33 cellular contexts compared by ENCODE assay signal in the genomic region with DNA sequence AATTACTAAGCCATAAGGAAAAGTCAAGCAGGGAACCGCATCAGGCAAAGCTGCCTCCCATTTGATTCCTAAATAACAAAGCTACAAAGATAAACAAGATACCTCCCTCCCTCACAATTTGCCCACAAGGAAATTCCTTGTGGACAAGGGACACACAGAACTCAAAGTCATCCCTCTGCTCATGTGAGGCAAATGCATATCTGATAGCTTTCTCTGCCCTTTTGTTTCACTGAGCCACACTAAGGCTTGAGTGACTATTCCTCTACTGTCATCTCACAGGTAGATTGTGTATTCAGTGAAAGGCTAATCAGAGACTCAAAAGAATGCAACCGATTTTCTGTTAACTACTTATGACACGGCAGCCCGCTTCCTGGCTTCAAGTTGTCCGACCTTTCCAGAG.
"Had no signal": no experiment of that assay in that cellular context is flagged by ENCODE, and none has a peak within 500 bp of the region (broad histone marks: within the 10 kb centered on the region; RNA-seq: fewer than 3 reads in every experiment).

No MANE protein-coding gene starts in this region.

- H3K36me3 Mint-ChIP-seq: activated CD8-positive, alpha-beta memory T cell treated with anti-CD3 and anti-CD28 coated beads, Interleukin-2, amount 10 ng/mL, durations not matched to agents 7 days and 5 days; activated naive CD4-positive, alpha-beta T cell treated with anti-CD3 and anti-CD28 coated beads, Interleukin-2, amount 10 ng/mL, durations not matched to agents 7 days and 5 days; activated naive CD4-positive, alpha-beta T cell treated with anti-CD3 and anti-CD28 coated beads, Interleukin-2, amount 50 U/mL, for 24 hours; activated naive CD8-positive, alpha-beta T cell treated with anti-CD3 and anti-CD28 coated beads, Interleukin-2, amount 10 ng/mL, durations not matched to agents 7 days and 5 days; brain; T-cell had no signal

- H3K27me3 ChIP-seq: ascending aorta, cardiac muscle cell had no signal

- DNase-seq: activated B cell treated with CpG ODN at 0.5 μM for 24 hours; activated CD4-positive, alpha-beta memory T cell treated with anti-CD3 and anti-CD28 coated beads, Interleukin-2, amount 10 ng/mL, durations not matched to agents 7 days and 5 days; activated CD4-positive, alpha-beta T cell treated with anti-CD3 and anti-CD28 coated beads for 48 hours; activated CD4-positive, alpha-beta T cell treated with anti-CD3 and anti-CD28 coated beads, Interleukin-2, amount 10 ng/mL, durations not matched to agents 7 days and 5 days; activated CD4-positive, alpha-beta T cell treated with anti-CD3 and anti-CD28 coated beads, Interleukin-2, amount 50 U/mL, for 48 hours; activated CD4-positive, CD25-positive, alpha-beta regulatory T cell treated with anti-CD3 and anti-CD28 coated beads, Interleukin-2, amount 50 U/mL, for 72 hours; activated CD8-positive, alpha-beta memory T cell treated with anti-CD3 and anti-CD28 coated beads for 24 hours; activated CD8-positive, alpha-beta memory T cell treated with anti-CD3 and anti-CD28 coated beads, Interleukin-2, amount 10 ng/mL, durations not matched to agents 7 days and 5 days; activated CD8-positive, alpha-beta memory T cell treated with anti-CD3 and anti-CD28 coated beads, Interleukin-2, amount 50 U/mL, for 48 hours; activated CD8-positive, alpha-beta T cell treated with anti-CD3 and anti-CD28 coated beads, Interleukin-2, amount 10 ng/mL, durations not matched to agents 7 days and 5 days; activated effector memory CD4-positive, alpha-beta T cell treated with Interleukin-2 at 50 U/mL for 16 hours; activated gamma-delta T cell; activated naive CD4-positive, alpha-beta T cell treated with anti-CD3 and anti-CD28 coated beads, Interleukin-2, amount 10 ng/mL, durations not matched to agents 7 days and 5 days; activated naive CD4-positive, alpha-beta T cell treated with Interleukin-2 at 50 U/mL for 16 hours; activated naive CD8-positive, alpha-beta T cell treated with anti-CD3 and anti-CD28 coated beads, Interleukin-2, amount 10 ng/mL, durations not matched to agents 7 days and 5 days; activated naive CD8-positive, alpha-beta T cell treated with anti-CD3 and anti-CD28 coated beads, Interleukin-2, amount 50 U/mL, for 24 hours; activated T-cell treated with anti-CD3 and anti-CD28 coated beads, Interleukin-2, amount 50 U/mL, for 24 hours; activated T-cell treated with anti-CD3 and anti-CD28 coated beads, Interleukin-2, amount 50 U/mL, for 48 hours; amygdala; caudate nucleus; cerebellar nuclear complex; T-cell; T-helper 17 cell; T-helper 9 cell had no signal

- H3K27ac ChIP-seq: ascending aorta, cardiac muscle cell, VCaP had no signal

- H3K4me3 Mint-ChIP-seq: activated B cell treated with CpG ODN at 0.5 μM for 24 hours; activated CD4-positive, alpha-beta memory T cell treated with anti-CD3 and anti-CD28 coated beads, Interleukin-2, amount 10 ng/mL, durations not matched to agents 7 days and 5 days; activated CD4-positive, alpha-beta T cell treated with anti-CD3 and anti-CD28 coated beads, Interleukin-2, amount 10 ng/mL, durations not matched to agents 7 days and 5 days; activated CD8-positive, alpha-beta memory T cell treated with anti-CD3 and anti-CD28 coated beads, Interleukin-2, amount 10 ng/mL, durations not matched to agents 7 days and 5 days; activated CD8-positive, alpha-beta T cell treated with anti-CD3 and anti-CD28 coated beads, Interleukin-2, amount 10 ng/mL, durations not matched to agents 7 days and 5 days; activated naive CD4-positive, alpha-beta T cell treated with anti-CD3 and anti-CD28 coated beads, Interleukin-2, amount 10 ng/mL, durations not matched to agents 7 days and 5 days; activated naive CD4-positive, alpha-beta T cell treated with anti-CD3 and anti-CD28 coated beads, Interleukin-2, amount 50 U/mL, for 24 hours; activated naive CD8-positive, alpha-beta T cell; activated naive CD8-positive, alpha-beta T cell treated with anti-CD3 and anti-CD28 coated beads, Interleukin-2, amount 10 ng/mL, durations not matched to agents 7 days and 5 days; activated naive CD8-positive, alpha-beta T cell treated with anti-CD3 and anti-CD28 coated beads, Interleukin-2, amount 50 U/mL, for 24 hours; activated T-cell treated with anti-CD3 and anti-CD28 coated beads, Interleukin-2, amount 50 U/mL, for 24 hours; brain; central memory CD8-positive, alpha-beta T cell; T-cell; T-helper 17 cell; T-helper 2 cell treated with Interferon-gamma antibody and Interleukin-4, amounts not matched to agents 5 μg/mL and 100 μg/mL, for 36 hours had no signal

- H3K4me3 ChIP-seq: ascending aorta, cardiac muscle cell had no signal

- H3K9me3 ChIP-seq: ascending aorta had no signal

- H3K36me3 ChIP-seq: ascending aorta, cardiac muscle cell had no signal

- ATAC-seq: activated CD8-positive, alpha-beta memory T cell treated with anti-CD3 and anti-CD28 coated beads, Interleukin-2, amount 10 ng/mL, durations not matched to agents 7 days and 5 days; activated CD8-positive, alpha-beta T cell treated with anti-CD3 and anti-CD28 coated beads, Interleukin-2, amount 10 ng/mL, durations not matched to agents 7 days and 5 days; activated naive CD8-positive, alpha-beta T cell treated with anti-CD3 and anti-CD28 coated beads, Interleukin-2, amount 50 U/mL, for 24 hours; T-cell; T-helper 17 cell had no signal

- H3K4me1 Mint-ChIP-seq: activated B cell treated with CpG ODN at 0.5 μM for 24 hours; activated CD4-positive, alpha-beta memory T cell treated with anti-CD3 and anti-CD28 coated beads, Interleukin-2, amount 10 ng/mL, durations not matched to agents 7 days and 5 days; activated CD8-positive, alpha-beta memory T cell treated with anti-CD3 and anti-CD28 coated beads, Interleukin-2, amount 10 ng/mL, durations not matched to agents 7 days and 5 days; brain had no signal

- H3K27ac Mint-ChIP-seq: activated B cell treated with CpG ODN at 0.5 μM for 24 hours; activated CD4-positive, alpha-beta memory T cell treated with anti-CD3 and anti-CD28 coated beads, Interleukin-2, amount 10 ng/mL, durations not matched to agents 7 days and 5 days; activated CD4-positive, alpha-beta T cell treated with anti-CD3 and anti-CD28 coated beads, Interleukin-2, amount 10 ng/mL, durations not matched to agents 7 days and 5 days; activated CD8-positive, alpha-beta memory T cell treated with anti-CD3 and anti-CD28 coated beads, Interleukin-2, amount 10 ng/mL, durations not matched to agents 7 days and 5 days; activated CD8-positive, alpha-beta T cell treated with anti-CD3 and anti-CD28 coated beads, Interleukin-2, amount 10 ng/mL, durations not matched to agents 7 days and 5 days; activated naive CD4-positive, alpha-beta T cell treated with anti-CD3 and anti-CD28 coated beads, Interleukin-2, amount 10 ng/mL, durations not matched to agents 7 days and 5 days; activated naive CD4-positive, alpha-beta T cell treated with anti-CD3 and anti-CD28 coated beads, Interleukin-2, amount 50 U/mL, for 24 hours; activated naive CD8-positive, alpha-beta T cell; activated naive CD8-positive, alpha-beta T cell treated with anti-CD3 and anti-CD28 coated beads, Interleukin-2, amount 10 ng/mL, durations not matched to agents 7 days and 5 days; activated naive CD8-positive, alpha-beta T cell treated with anti-CD3 and anti-CD28 coated beads, Interleukin-2, amount 50 U/mL, for 24 hours; activated T-cell treated with anti-CD3 and anti-CD28 coated beads, Interleukin-2, amount 50 U/mL, for 24 hours; activated T-helper 2 cell treated with anti-CD3 and anti-CD28 coated beads, Interferon-gamma antibody, Interleukin-2, Interleukin-4, amounts not matched to agents 10 μg/mL and 5 μg/mL and 100 μg/mL, durations not matched to agents 14 hours and 24 hours and 36 hours; T-cell; T-helper 17 cell; T-helper 2 cell treated with Interferon-gamma antibody and Interleukin-4, amounts not matched to agents 5 μg/mL and 100 μg/mL, for 36 hours had no signal

- H3K9me3 Mint-ChIP-seq: activated naive CD4-positive, alpha-beta T cell treated with anti-CD3 and anti-CD28 coated beads, Interleukin-2, amount 50 U/mL, for 24 hours had no signal

- H3K4me1 ChIP-seq: ascending aorta had no signal
